ENCODE assay signal across 1 cellular context in genomic region chr19:42312370-42312769, GRCh38.
TF ChIP-seq lines count a peak whose summit lies in the region.

No MANE protein-coding gene starts in this region.

TF ChIP-seq in IMR-90, 13 proteins besides CTCF, POLR2A, EP300 and RAD21:
- TF ChIP-seq CEBPB (IDR thresholded peaks at IDR 0.05; ENCODE audit: low read depth, low read length) (no peak), SMC3 (IDR thresholded peaks at IDR 0.05; ENCODE audit: low read depth, low read length) (no peak), MXI1 (IDR thresholded peaks at IDR 0.05; ENCODE audit: borderline replicate concordance, low read depth, low read length) (no peak), CHD1 (IDR thresholded peaks at IDR 0.05; ENCODE audit: low read depth, low read length) (no peak), BHLHE40 (IDR thresholded peaks at IDR 0.05; ENCODE audit: low read depth, low read length) (no peak), RFX5 (IDR thresholded peaks at IDR 0.05; ENCODE audit: low read depth, low read length) (no peak), NFE2L2 (IDR thresholded peaks at IDR 0.05; ENCODE audit: low read depth, low read length) (no peak), ELK1 (IDR thresholded peaks at IDR 0.05; ENCODE audit: borderline replicate concordance, low read depth, low read length) (no peak), FOS (IDR thresholded peaks at IDR 0.05; ENCODE audit: low read depth, low read length) (no peak), MAFK (IDR thresholded peaks at IDR 0.05; ENCODE audit: low read depth, low read length) (no peak), MAZ (IDR thresholded peaks at IDR 0.05; ENCODE audit: borderline replicate concordance, low read depth, low read length) (no peak), RCOR1 (IDR thresholded peaks at IDR 0.05; ENCODE audit: insufficient replicate concordance, low read length) (no peak)
- TF ChIP-seq, protein P1, sequence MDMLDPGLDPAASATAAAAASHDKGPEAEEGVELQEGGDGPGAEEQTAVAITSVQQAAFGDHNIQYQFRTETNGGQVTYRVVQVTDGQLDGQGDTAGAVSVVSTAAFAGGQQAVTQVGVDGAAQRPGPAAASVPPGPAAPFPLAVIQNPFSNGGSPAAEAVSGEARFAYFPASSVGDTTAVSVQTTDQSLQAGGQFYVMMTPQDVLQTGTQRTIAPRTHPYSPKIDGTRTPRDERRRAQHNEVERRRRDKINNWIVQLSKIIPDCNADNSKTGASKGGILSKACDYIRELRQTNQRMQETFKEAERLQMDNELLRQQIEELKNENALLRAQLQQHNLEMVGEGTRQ (IDR thresholded peaks at IDR 0.05; ENCODE audit: low read depth, low read length) = no peak
